In genomic region chr2:88549616-88550292, GRCh38 we compare ENCODE assay signal across 12 cellular contexts.
DNase-seq lines count a peak whose midpoint lies in the region; ATAC-seq and TF ChIP-seq lines count a peak whose summit lies in the region.
"Had no signal": no experiment of that assay in that cellular context is flagged by ENCODE, and none has a peak within 500 bp of the region (broad histone marks: within the 10 kb centered on the region; RNA-seq: fewer than 3 reads in every experiment).

No MANE protein-coding gene starts in this region.

- peaks cover 11 to 14% of the 10 kb centered on the region in 2 donors for H3K27me3 Mint-ChIP-seq in effector memory CD8-positive, alpha-beta T cell

- H3K9me3 Mint-ChIP-seq in effector memory CD8-positive, alpha-beta T cell, result no peaks in the 10 kb centered on the region
- H3K9me3 Mint-ChIP-seq: activated T-cell treated with anti-CD3 and anti-CD28 coated beads, Interleukin-2, amount 50 U/mL, for 72 hours had no signal

- no peak for TF ChIP-seq CTCF in fibroblast of pulmonary artery (IDR thresholded peaks at IDR 0.05; ENCODE audit: low read length, missing control alignments)

- ATAC-seq in HG03175 (IDR thresholded peaks at IDR 0.05; ENCODE audit: unreplicated experiment) (no peak), HG02763 (IDR thresholded peaks at IDR 0.05; ENCODE audit: unreplicated experiment) (no peak)
- ATAC-seq in effector memory CD8-positive, alpha-beta T cell (replicated peaks), result no peak
- ATAC-seq: activated T-cell treated with anti-CD3 and anti-CD28 coated beads, Interleukin-2, amount 50 U/mL, for 72 hours had no signal

- no peak overlapping the region for H3K4me3 Mint-ChIP-seq in effector memory CD8-positive, alpha-beta T cell
- H3K4me3 Mint-ChIP-seq: activated T-cell treated with anti-CD3 and anti-CD28 coated beads, Interleukin-2, amount 50 U/mL, for 72 hours had no signal

- peak overlapping the region; percentile 50 for H3K9ac ChIP-seq in NT2/D1 (ENCODE audit: insufficient read length, low read depth)

- DNase-seq in EH (ENCODE audit: low read depth) (peak; percentile 11), NT2/D1 (ENCODE audit: low read depth, low spot score) (peak; percentile 76), fibroblast of pulmonary artery (ENCODE audit: low read depth) (no peak), NCI-H2081 treated with DMSO at 0.1 percent for 48 hours (lab: John Stamatoyannopoulos, UW) (no peak)
- DNase-seq in effector memory CD8-positive, alpha-beta T cell, result no peak
- DNase-seq: activated T-cell treated with anti-CD3 and anti-CD28 coated beads, Interleukin-2, amount 50 U/mL, for 72 hours; heart left ventricle; NCI-H446 treated with DMSO at 0.1 percent for 48 hours had no signal

- H3K27me3 ChIP-seq in NT2/D1 (ENCODE audit: insufficient read depth, insufficient read length) (no peaks in the 10 kb centered on the region), neuron (ENCODE audit: insufficient read depth, low read length) (no peaks in the 10 kb centered on the region)

- H3K36me3 ChIP-seq in NT2/D1 (ENCODE audit: insufficient read depth, insufficient read length, low read length) (no peaks in the 10 kb centered on the region), neuron (ENCODE audit: insufficient read depth, low read length) (no peaks in the 10 kb centered on the region)
- H3K36me3 ChIP-seq: SJSA1 had no signal

- H2AFZ ChIP-seq in neuron (ENCODE audit: low read depth, low read length), result peak overlapping the region; percentile 70

- H3K27ac Mint-ChIP-seq in effector memory CD8-positive, alpha-beta T cell, result no peak overlapping the region
- H3K27ac Mint-ChIP-seq: activated T-cell treated with anti-CD3 and anti-CD28 coated beads, Interleukin-2, amount 50 U/mL, for 72 hours had no signal

- H3K4me1 Mint-ChIP-seq in effector memory CD8-positive, alpha-beta T cell (ENCODE audit: low read depth in 2 of 2), result peaks cover 0 to 2% of the 10 kb centered on the region in 2 donors

- no peaks in the 10 kb centered on the region for H3K4me1 ChIP-seq in NT2/D1 (ENCODE audit: insufficient read depth, insufficient read length)
- peaks cover 16% of the 10 kb centered on the region for H3K4me1 ChIP-seq in neuron (ENCODE audit: insufficient read depth, low read length)
- H3K4me1 ChIP-seq: SJSA1 had no signal

- peaks cover 2% of the 10 kb centered on the region for H3K36me3 Mint-ChIP-seq in effector memory CD8-positive, alpha-beta T cell (ENCODE audit: insufficient read depth)

- H3K4me3 ChIP-seq in NT2/D1 (ENCODE audit: insufficient read length, low read depth) (no peak overlapping the region), fibroblast of pulmonary artery (replicated peaks; ENCODE audit: low read depth, low read length) (peak overlapping the region; percentile 33), neuron (ENCODE audit: low read length) (peak overlapping the region; percentile 20)
- H3K4me3 ChIP-seq: SJSA1 had no signal

- H3K9me3 ChIP-seq in NT2/D1 (ENCODE audit: insufficient read depth, low read length), result no peaks in the 10 kb centered on the region
- H3K9me3 ChIP-seq in neuron (ENCODE audit: low read length), result no peaks in the 10 kb centered on the region
- H3K9me3 ChIP-seq: heart left ventricle, SJSA1 had no signal

Comparison
In these comparisons a context has a peak if more than half of its experiments do, and no peak if none do; other contexts are left out.
1. DNase-seq: peak in EH (single experiment) and NT2/D1 (single experiment); none in fibroblast of pulmonary artery (single experiment), NCI-H2081 treated with DMSO at 0.1 percent for 48 hours (single experiment) and effector memory CD8-positive, alpha-beta T cell (0 of 3).